20 cellular contexts compared by ENCODE assay signal in the genomic region with DNA sequence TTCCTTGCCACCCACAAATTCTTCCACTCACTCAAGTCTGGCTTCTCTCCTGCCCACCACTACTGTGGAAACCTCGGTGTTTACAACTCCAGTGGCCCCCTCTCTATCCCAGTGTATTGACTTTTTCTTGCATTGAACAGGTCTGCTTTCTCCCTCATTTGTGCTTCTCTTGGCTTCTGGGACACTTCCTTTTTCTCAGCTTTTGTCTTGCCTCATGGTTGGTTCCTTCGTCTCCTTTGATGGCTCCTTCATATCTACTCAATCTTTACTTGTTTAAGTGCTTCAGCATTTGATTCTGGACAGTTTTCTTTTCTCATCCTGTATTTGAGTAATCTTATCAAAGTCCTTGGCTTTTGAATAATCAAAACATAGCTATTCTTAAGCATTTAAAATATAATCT.
"Had no signal": no experiment of that assay in that cellular context is flagged by ENCODE, and none has a peak within 500 bp of the region (broad histone marks: within the 10 kb centered on the region; RNA-seq: fewer than 3 reads in every experiment).

No MANE protein-coding gene starts in this region.

- H3K27ac ChIP-seq: RWPE1 had no signal

- H3K36me3 ChIP-seq: MG63 had no signal

- ATAC-seq: Panc1, PC-3 had no signal

- DNase-seq: Karpas-422, KG1, MG63, NCI-H1092, NCI-H1105 treated with DMSO at 0.1 percent for 48 hours, NCI-H1436, NCI-H187, NCI-H2029, NCI-H2081 treated with DMSO at 0.1 percent for 48 hours, NCI-H2171, NCI-H226, NCI-H446, NCI-H510A, NCI-H524 treated with DMSO at 0.1 percent for 48 hours, NCI-H69, NCI-H774, PC-3, SHP77 had no signal

- H3K9me3 ChIP-seq: MG63 had no signal

- H3K4me3 ChIP-seq: MG63 had no signal

- H3K27me3 ChIP-seq: MG63 had no signal
